Comparison of ENCODE assay signal across 21 cellular contexts in genomic region chr16:85209526-85210121, GRCh38.
A peak's percentile ranks its signal among the peaks of the same experiment; 100 is the strongest.
DNase-seq lines count a peak whose midpoint lies in the region; ATAC-seq and TF ChIP-seq lines count a peak whose summit lies in the region.
"Had no signal": no experiment of that assay in that cellular context is flagged by ENCODE, and none has a peak within 500 bp of the region (broad histone marks: within the 10 kb centered on the region; RNA-seq: fewer than 3 reads in every experiment).

No MANE protein-coding gene starts in this region.

- no peaks in the 10 kb centered on the region for H3K9me3 ChIP-seq in breast epithelium
- H3K9me3 ChIP-seq: esophagus muscularis mucosa, mucosa of descending colon, neutrophil had no signal

- DNase-seq in HFFc6 (no peak), astrocyte of the spinal cord (ENCODE audit: low read depth, low spot score) (no peak), left lobe of liver (ENCODE audit: low spot score) (peak; percentile 95), sciatic nerve (ENCODE audit: low spot score) (no peak), dorsolateral prefrontal cortex (no peak), breast epithelium (ENCODE audit: low spot score in 2 of 2) (no peak), pons (ENCODE audit: low spot score) (no peak)
- DNase-seq: activated T-cell treated with anti-CD3 and anti-CD28 coated beads, Interleukin-2, amount 50 U/mL, for 48 hours; AML-193; NCI-H1436; NCI-H774; small intestine; stimulated activated CD4-positive, alpha-beta T cell treated with anti-CD3 and anti-CD28 coated beads, Interleukin-2, amount 100 ng/mL, for 48 hours had no signal

- TF ChIP-seq POLR2A in breast epithelium (IDR thresholded peaks at IDR 0.05): no peak

- intact Hi-C loops in sciatic nerve (cut with DNase I): loop anchor here (5.0 kb wide), 1 partner anchor 217 kb away; no protein-coding TSS in a partner anchor
- intact Hi-C loops in dorsolateral prefrontal cortex (cut with DNase I): no loop called here
- intact Hi-C loops in breast epithelium (cut with DNase I; ENCODE audit: low total_unique reads): no loop called here

- no peaks in the 10 kb centered on the region for H3K9me3 Mint-ChIP-seq in HFFc6
- H3K9me3 Mint-ChIP-seq: activated naive CD4-positive, alpha-beta T cell treated with anti-CD3 and anti-CD28 coated beads, Interleukin-2, amount 50 U/mL, for 72 hours; stimulated activated naive CD8-positive, alpha-beta T cell treated with anti-CD3 and anti-CD28 coated beads, Interleukin-15, Interleukin-2, amounts not matched to agents 100 ng/mL and 50 ng/mL, for 24 hours had no signal

- TF ChIP-seq CTCF in HFFc6 (IDR thresholded peaks at IDR 0.05) (peak; percentile 33; the same call in 1 of the 2 replicates), astrocyte of the spinal cord (IDR thresholded peaks at IDR 0.05; ENCODE audit: low read depth, low read length) (peak; percentile 17), dorsolateral prefrontal cortex (IDR thresholded peaks at IDR 0.05 in 54 of 56, conservative IDR thresholded peaks at IDR 0.05 in 2 of 56; ENCODE audit: low read depth in 1 of 56, partially characterized antibody in 56 of 56) (no peak), breast epithelium (IDR thresholded peaks at IDR 0.05) (no peak)

- peaks cover 56% of the 10 kb centered on the region for H3K4me1 Mint-ChIP-seq in HFFc6 (ENCODE audit: low read depth)

- peaks cover 13 to 14% of the 10 kb centered on the region in 2 donors for H3K4me1 ChIP-seq in breast epithelium

- in situ Hi-C loops in astrocyte of the spinal cord (cut with HindIII; ENCODE audit: low sequenced_read_pairs): no loop called here

- peaks cover 15% of the 10 kb centered on the region for H3K36me3 Mint-ChIP-seq in HFFc6 (ENCODE audit: low read depth)
- H3K36me3 Mint-ChIP-seq: activated naive CD4-positive, alpha-beta T cell treated with anti-CD3 and anti-CD28 coated beads, Interleukin-2, amount 50 U/mL, for 72 hours had no signal

- H3K27ac Mint-ChIP-seq in HFFc6: peak overlapping the region; percentile 89; the same call in 1 of the 2 replicates
- H3K27ac Mint-ChIP-seq: activated naive CD4-positive, alpha-beta T cell treated with anti-CD3 and anti-CD28 coated beads, Interleukin-2, amount 50 U/mL, for 72 hours; stimulated activated naive CD8-positive, alpha-beta T cell treated with anti-CD3 and anti-CD28 coated beads, Interleukin-15, Interleukin-2, amounts not matched to agents 100 ng/mL and 50 ng/mL, for 24 hours; T-helper 2 cell treated with Interferon-gamma antibody and Interleukin-4, amounts not matched to agents 5 μg/mL and 100 μg/mL, for 36 hours had no signal

- H3K27me3 ChIP-seq in dorsolateral prefrontal cortex: peaks cover 0 to 26% (median 0%) of the 10 kb centered on the region in 45 donors
- no peaks in the 10 kb centered on the region for H3K27me3 ChIP-seq in breast epithelium
- H3K27me3 ChIP-seq: esophagus muscularis mucosa had no signal

- H3K36me3 ChIP-seq in breast epithelium: no peaks in the 10 kb centered on the region
- H3K36me3 ChIP-seq: esophagus muscularis mucosa, neutrophil had no signal

- H3K4me3 Mint-ChIP-seq in HFFc6: no peak overlapping the region
- H3K4me3 Mint-ChIP-seq: stimulated activated naive CD8-positive, alpha-beta T cell treated with anti-CD3 and anti-CD28 coated beads, Interleukin-15, Interleukin-2, amounts not matched to agents 100 ng/mL and 50 ng/mL, for 24 hours; T-helper 2 cell treated with Interferon-gamma antibody and Interleukin-4, amounts not matched to agents 5 μg/mL and 100 μg/mL, for 36 hours had no signal

- H3K27ac ChIP-seq in dorsolateral prefrontal cortex (no peak overlapping the region), breast epithelium (no peak overlapping the region)
- H3K27ac ChIP-seq: neutrophil had no signal

- H3K27me3 Mint-ChIP-seq in HFFc6 (ENCODE audit: insufficient read depth): peaks cover 4% of the 10 kb centered on the region

- H3K4me3 ChIP-seq in astrocyte of the spinal cord (ENCODE audit: low read depth, low read length): no peak overlapping the region
- no peak overlapping the region for H3K4me3 ChIP-seq in dorsolateral prefrontal cortex
- no peak overlapping the region for H3K4me3 ChIP-seq in breast epithelium
- H3K4me3 ChIP-seq: esophagus muscularis mucosa, mucosa of descending colon had no signal

- ATAC-seq in left lobe of liver (peak; percentile 79), sciatic nerve (peak; percentile 12), GM21390 (IDR thresholded peaks at IDR 0.05; ENCODE audit: unreplicated experiment) (no peak)
- ATAC-seq: activated CD4-positive, CD25-positive, alpha-beta regulatory T cell treated with anti-CD3 and anti-CD28 coated beads, Interleukin-2, amount 50 U/mL, for 24 hours; activated naive CD4-positive, alpha-beta T cell treated with anti-CD3 and anti-CD28 coated beads, Interleukin-2, amount 50 U/mL, for 72 hours; mucosa of descending colon had no signal

Comparison
In these comparisons a context has a peak if more than half of its experiments do, and no peak if none do; other contexts are left out.
1. CTCF ChIP-seq: peak in HFFc6 (single experiment) and astrocyte of the spinal cord (single experiment); none in dorsolateral prefrontal cortex (0 of 56) and breast epithelium (0 of 3).